Comparison of ENCODE assay signal across 18 cellular contexts in the genomic region with DNA sequence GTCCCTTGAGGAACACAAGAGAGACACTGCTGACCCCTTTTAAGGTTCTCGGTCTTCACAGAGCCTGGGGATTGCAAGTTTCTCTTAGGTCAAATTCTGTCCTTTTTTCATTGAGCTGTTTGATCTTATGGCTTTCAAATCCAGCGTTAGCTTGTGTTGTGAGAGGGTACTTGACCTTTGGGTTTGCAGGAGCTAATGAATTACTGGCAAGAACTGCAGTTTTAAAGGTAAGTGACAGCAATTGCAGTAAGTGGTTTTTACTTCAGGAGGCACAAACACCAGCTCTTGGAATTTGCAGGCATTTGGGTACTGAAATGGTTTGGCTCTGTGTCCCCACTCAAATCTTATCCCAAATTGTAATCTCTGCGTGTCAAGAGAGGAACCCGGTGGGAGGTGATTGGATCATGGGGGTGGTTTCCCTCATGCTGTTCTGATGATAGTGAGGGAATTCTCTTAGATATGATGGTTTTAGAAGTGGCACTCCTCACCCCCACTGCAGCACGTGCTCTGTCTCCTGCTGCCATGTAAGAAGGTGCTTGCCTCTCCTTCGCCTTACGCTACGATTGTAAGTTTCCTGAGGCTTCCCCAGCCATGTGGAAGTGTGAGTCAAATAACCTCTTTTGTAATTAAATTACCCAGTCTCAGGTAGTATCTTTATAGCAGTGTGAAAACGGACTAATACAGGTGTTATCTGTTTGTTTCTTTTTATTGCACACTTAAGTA.
"Had no signal": no experiment of that assay in that cellular context is flagged by ENCODE, and none has a peak within 500 bp of the region (broad histone marks: within the 10 kb centered on the region; RNA-seq: fewer than 3 reads in every experiment).

No MANE protein-coding gene starts in this region.

- H3K4me1 ChIP-seq: gastrocnemius medialis, right atrium auricular region, thyroid gland, uterus had no signal

- H3K36me3 ChIP-seq: gastrocnemius medialis, heart right ventricle, right atrium auricular region, thyroid gland, uterus had no signal

- ATAC-seq: esophagus mucosa; gastrocnemius medialis; heart right ventricle; left ventricle myocardium superior; mucosa of descending colon; naive thymus-derived CD8-positive, alpha-beta T cell had no signal

- DNase-seq: cortex of kidney; dorsolateral prefrontal cortex; effector CD8-positive, alpha-beta T cell; gastrocnemius medialis; heart right ventricle; islet precursor cell; left ventricle myocardium superior; mammary epithelial cell; mucosa of descending colon; naive thymus-derived CD8-positive, alpha-beta T cell; posterior cingulate gyrus; small intestine; stimulated activated CD4-positive, alpha-beta T cell treated with anti-CD3 and anti-CD28 coated beads, Interleukin-2, amount 100 ng/mL, for 48 hours; stimulated activated naive CD4-positive, alpha-beta T cell treated with Interleukin-2 at 50 U/mL for 16 hours; thyroid gland; uterus had no signal

- H3K27me3 ChIP-seq: dorsolateral prefrontal cortex, gastrocnemius medialis, heart right ventricle, right atrium auricular region, thyroid gland, uterus had no signal

- H3K4me3 ChIP-seq: dorsolateral prefrontal cortex, gastrocnemius medialis, heart right ventricle, mucosa of descending colon, right atrium auricular region, thyroid gland, uterus had no signal

- H3K9me3 ChIP-seq: gastrocnemius medialis, mucosa of descending colon, right atrium auricular region, thyroid gland, uterus had no signal

- H3K27ac ChIP-seq: dorsolateral prefrontal cortex, gastrocnemius medialis, heart right ventricle, right atrium auricular region, thyroid gland, uterus had no signal
